In genomic region chr5:150486402-150487198, GRCh38 we compare ENCODE assay signal across 8 cellular contexts. TPM values are rescaled to one million over a fixed set of nuclear protein-coding genes. Genes with fewer than 3 reads are reported as not detected.
DNase-seq lines count a peak whose midpoint lies in the region; ATAC-seq and TF ChIP-seq lines count a peak whose summit lies in the region.

No MANE protein-coding gene starts in this region.

- peaks cover 13 to 32% of the 10 kb centered on the region in 2 donors for H3K27me3 Mint-ChIP-seq in CD8-positive, alpha-beta memory T cell
- H3K27me3 Mint-ChIP-seq in activated naive CD8-positive, alpha-beta T cell treated with anti-CD3 and anti-CD28 coated beads, Interleukin-2, amount 50 U/mL, for 24 hours, result peaks cover 5% of the 10 kb centered on the region

- peak; percentile 47 for ATAC-seq in activated naive CD8-positive, alpha-beta T cell treated with anti-CD3 and anti-CD28 coated beads, Interleukin-2, amount 50 U/mL, for 24 hours
- ATAC-seq in heart left ventricle (peak; percentile 17 to 46 (median 22)), GM18861 (IDR thresholded peaks at IDR 0.05; ENCODE audit: unreplicated experiment) (no peak)

- peak overlapping the region; percentile 65 for H2AFZ ChIP-seq in parathyroid adenoma

- CTCF ChIA-PET in CD8-positive, alpha-beta memory T cell (lab: Charles Lee), result no interaction called here
- CTCF ChIA-PET in HEK293T (lab: Yijun Ruan, JAX), result interaction anchor here (1.0 kb wide), 1 partner anchor 12 kb away, joined by 3 read pairs; no protein-coding TSS in a partner anchor

- peak in 2 of 12 donors; percentile 27 to 29 for TF ChIP-seq CTCF in heart left ventricle (IDR thresholded peaks at IDR 0.05)
- no peak for TF ChIP-seq CTCF in parathyroid adenoma (IDR thresholded peaks at IDR 0.05)

- POLR2A ChIA-PET in CD8-positive, alpha-beta memory T cell (lab: Charles Lee), result no interaction called here
- POLR2A ChIA-PET in HEK293T (lab: Yijun Ruan, JAX), result interaction anchor here (0.6 to 1.8 kb wide), 4 partner anchors 26 to 954 kb away, joined by 3 to 5 read pairs (median 4); no protein-coding TSS in a partner anchor

- no peaks in the 10 kb centered on the region for H3K9me3 ChIP-seq in CD8-positive, alpha-beta memory T cell (ENCODE audit: low read length)
- no peaks in the 10 kb centered on the region for H3K9me3 ChIP-seq in heart left ventricle
- no peaks in the 10 kb centered on the region for H3K9me3 ChIP-seq in parathyroid adenoma (ENCODE audit: control insufficient read depth, low read length)

- H3K79me2 ChIP-seq in parathyroid adenoma, result peaks cover 5% of the 10 kb centered on the region

- peaks cover 5% of the 10 kb centered on the region for H3K4me1 ChIP-seq in CD8-positive, alpha-beta memory T cell (ENCODE audit: insufficient read depth, low read length)
- H3K4me1 ChIP-seq in heart left ventricle (peaks cover 30 to 60% (median 52%) of the 10 kb centered on the region in 12 donors), parathyroid adenoma (peaks cover 24% of the 10 kb centered on the region)

- H3K27ac ChIP-seq in CD8-positive, alpha-beta memory T cell (ENCODE audit: low read depth, low read length), result peak overlapping the region; percentile 21
- H3K27ac ChIP-seq in heart left ventricle (peak overlapping the region; percentile 94 to 100 (median 97)), parathyroid adenoma (peak overlapping the region; percentile 8)

- peak; percentile 13 to 54 (median 50) for DNase-seq in CD8-positive, alpha-beta memory T cell
- DNase-seq in HEK293T (ENCODE audit: extremely low spot score) (peak; percentile 72), heart left ventricle (peak; percentile 71 to 77 (median 75)), GM19240 (ENCODE audit: insufficient read length, low spot score) (no peak)
- DNase-seq in activated naive CD8-positive, alpha-beta T cell treated with anti-CD3 and anti-CD28 coated beads, Interleukin-2, amount 50 U/mL, for 24 hours, result peak; percentile 54

- H3K9ac ChIP-seq in parathyroid adenoma, result no peak overlapping the region

- peaks cover 4% of the 10 kb centered on the region for H3K27me3 ChIP-seq in CD8-positive, alpha-beta memory T cell (ENCODE audit: insufficient read depth, low read length, poor library complexity, severe bottlenecking)
- H3K27me3 ChIP-seq in heart left ventricle, result no peaks in the 10 kb centered on the region
- H3K27me3 ChIP-seq in parathyroid adenoma (ENCODE audit: control insufficient read depth, insufficient read depth, low read length), result no peaks in the 10 kb centered on the region

- H3K4me2 ChIP-seq in parathyroid adenoma (ENCODE audit: low read length), result peak overlapping the region; percentile 96

- peak overlapping the region; percentile 60 to 78 (median 70) for H3K4me3 Mint-ChIP-seq in CD8-positive, alpha-beta memory T cell
- H3K4me3 Mint-ChIP-seq in activated naive CD8-positive, alpha-beta T cell treated with anti-CD3 and anti-CD28 coated beads, Interleukin-2, amount 50 U/mL, for 24 hours, result peak overlapping the region; percentile 71

- H3K9me3 Mint-ChIP-seq in CD8-positive, alpha-beta memory T cell, result no peaks in the 10 kb centered on the region
- no peaks in the 10 kb centered on the region for H3K9me3 Mint-ChIP-seq in activated naive CD8-positive, alpha-beta T cell treated with anti-CD3 and anti-CD28 coated beads, Interleukin-2, amount 50 U/mL, for 24 hours

- 1 to 4% (median 1%) methylated on average over 7 to 60 of the region's 60 CpGs for WGBS in heart left ventricle, 4 donors

- H3K36me3 Mint-ChIP-seq in CD8-positive, alpha-beta memory T cell, result peaks cover 0 to 3% (median 0%) of the 10 kb centered on the region in 3 donors
- no peaks in the 10 kb centered on the region for H3K36me3 Mint-ChIP-seq in activated naive CD8-positive, alpha-beta T cell treated with anti-CD3 and anti-CD28 coated beads, Interleukin-2, amount 50 U/mL, for 24 hours (ENCODE audit: low read depth)

- peak overlapping the region in 3 of 8 donors; percentile 29 to 66 (median 57) for H3K27ac Mint-ChIP-seq in CD8-positive, alpha-beta memory T cell
- peak overlapping the region; percentile 67 for H3K27ac Mint-ChIP-seq in activated naive CD8-positive, alpha-beta T cell treated with anti-CD3 and anti-CD28 coated beads, Interleukin-2, amount 50 U/mL, for 24 hours

- TF ChIP-seq POLR2A in Raji (IDR thresholded peaks at IDR 0.05; ENCODE audit: insufficient read depth, low read depth, low read length) (peak; percentile 39; the same call in 1 of the 2 replicates), heart left ventricle (IDR thresholded peaks at IDR 0.05) (no peak)

- no peaks in the 10 kb centered on the region for H3K36me3 ChIP-seq in CD8-positive, alpha-beta memory T cell (ENCODE audit: insufficient read depth, low read length)
- H3K36me3 ChIP-seq in heart left ventricle (peaks cover 0 to 7% (median 0%) of the 10 kb centered on the region in 9 donors), parathyroid adenoma (ENCODE audit: control insufficient read depth, insufficient read depth, low read length) (no peaks in the 10 kb centered on the region)

- peaks cover 7 to 13% (median 13%) of the 10 kb centered on the region in 3 donors for H3K4me1 Mint-ChIP-seq in CD8-positive, alpha-beta memory T cell
- peaks cover 18% of the 10 kb centered on the region for H3K4me1 Mint-ChIP-seq in activated naive CD8-positive, alpha-beta T cell treated with anti-CD3 and anti-CD28 coated beads, Interleukin-2, amount 50 U/mL, for 24 hours

- peak overlapping the region; percentile 46 for H3K4me3 ChIP-seq in CD8-positive, alpha-beta memory T cell (ENCODE audit: low read length)
- H3K4me3 ChIP-seq in heart left ventricle (peak overlapping the region; percentile 70 to 100 (median 97)), parathyroid adenoma (ENCODE audit: low read depth, low read length) (peak overlapping the region; percentile 78)

- intact Hi-C loops in heart left ventricle (cut with DNase I), result loop anchor here in 9 of 10 donors (2.0 to 10.0 kb wide), 5 partner anchors 34 to 58 kb away; no protein-coding TSS in a partner anchor

TF ChIP-seq in HEK293T, 16 proteins besides CTCF, POLR2A, EP300 and RAD21:
- TF ChIP-seq FOXA1 (IDR thresholded peaks at IDR 0.05), result no peak
- TF ChIP-seq FOXK2 (IDR thresholded peaks at IDR 0.05), result no peak
- no peak for TF ChIP-seq BHLHE40 (IDR thresholded peaks at IDR 0.05; ENCODE audit: borderline replicate concordance)
- peak; percentile 68; the same call in 1 of the 2 replicates for TF ChIP-seq FOXM1 (IDR thresholded peaks at IDR 0.05; ENCODE audit: borderline replicate concordance)
- no peak for TF ChIP-seq TARDBP (IDR thresholded peaks at IDR 0.05)
- 0 out of 2 replicates have a peak, but pooled peaks have one; percentile 52 for TF ChIP-seq ARNT (IDR thresholded peaks at IDR 0.05)
- TF ChIP-seq ELF4 (IDR thresholded peaks at IDR 0.05), result no peak
- no peak for TF ChIP-seq LEF1 (IDR thresholded peaks at IDR 0.05; ENCODE audit: borderline replicate concordance)

RNA-seq across cellular contexts. Expression of gene NDST1, which starts 21.3 kb away (rescaled TPM):
- 1 to 10 TPM; 1.9 to 2.8 TPM for total RNA-seq in CD8-positive, alpha-beta memory T cell
- 0.13 TPM for polyA plus RNA-seq in CD8-positive, alpha-beta memory T cell
- total RNA-seq in heart left ventricle, result 100 to 1,000 TPM in 2 of 9 donors, 10 to 100 TPM in 7; 50.2 to 156 (median 68.5) TPM
- 10 to 100 TPM; 32.1 to 53.5 TPM for polyA plus RNA-seq in heart left ventricle

RNA-seq across cellular contexts. Expression of gene RPS14, which starts 37.1 kb away (rescaled TPM):
- 1,000 to 10,000 TPM; 2,924 to 3,007 TPM for total RNA-seq in CD8-positive, alpha-beta memory T cell
- 6,416 TPM for polyA plus RNA-seq in CD8-positive, alpha-beta memory T cell
- total RNA-seq in heart left ventricle, result 1,000 to 10,000 TPM; 1,031 to 1,428 (median 1,294) TPM
- polyA plus RNA-seq in heart left ventricle, result 1,000 to 10,000 TPM; 1,822 to 3,474 TPM

Comparison
In these comparisons a context has a peak if more than half of its experiments do, and no peak if none do; other contexts are left out.
1. H3K27ac ChIP-seq: peak in every context shown above with its lines; median percentile 97 in heart left ventricle; 21 in CD8-positive, alpha-beta memory T cell; 8 in parathyroid adenoma.
2. H3K4me3 ChIP-seq: peak in every context shown above with its lines; median percentile 97 in heart left ventricle; 78 in parathyroid adenoma; 46 in CD8-positive, alpha-beta memory T cell.
3. RNA of gene NDST1, which starts 21.3 kb away (total RNA-seq): 50.2 to 156 TPM in heart left ventricle; 1.9 to 2.8 TPM in CD8-positive, alpha-beta memory T cell; every median in the first group is over 10 times any median in the second.